Comparison of ENCODE assay signal across 31 cellular contexts in the genomic region with DNA sequence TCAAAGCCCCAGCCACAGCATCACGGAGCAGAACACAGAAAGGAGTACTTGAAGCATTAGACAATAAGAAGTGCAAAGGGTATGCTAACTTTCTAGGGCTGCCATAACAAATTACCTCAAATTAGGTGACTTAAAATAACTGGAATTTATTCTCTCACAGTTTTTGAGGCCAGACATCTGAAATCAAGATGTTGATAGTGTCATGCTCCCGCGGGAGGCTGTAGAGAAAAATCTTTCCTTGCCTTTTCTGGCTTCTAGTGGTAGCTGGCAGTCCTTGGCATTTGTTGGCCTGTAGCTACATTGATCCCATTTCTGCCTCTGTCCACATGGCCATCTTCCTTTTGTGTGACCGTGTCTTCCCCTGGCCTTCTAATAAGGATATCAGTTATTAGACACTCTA.
"Had no signal": no experiment of that assay in that cellular context is flagged by ENCODE, and none has a peak within 500 bp of the region (broad histone marks: within the 10 kb centered on the region; RNA-seq: fewer than 3 reads in every experiment).

No MANE protein-coding gene starts in this region.

- ATAC-seq: activated CD8-positive, alpha-beta T cell treated with anti-CD3 and anti-CD28 coated beads for 36 hours; activated naive CD4-positive, alpha-beta T cell treated with anti-CD3 and anti-CD28 coated beads, Interleukin-2, amount 50 U/mL, for 72 hours; activated T-cell treated with anti-CD3 and anti-CD28 coated beads, Interleukin-2, amount 50 U/mL, for 4 hours; activated T-cell treated with anti-CD3 and anti-CD28 coated beads, Interleukin-2, amount 50 U/mL, for 72 hours; activated T-helper 17 cell treated with anti-CD3 and anti-CD28 coated beads, Interleukin-2, amount 50 U/mL, for 72 hours; body of pancreas had no signal

- H3K27me3 ChIP-seq: adrenal gland, body of pancreas, brain microvascular endothelial cell, breast epithelium had no signal

- H3K36me3 ChIP-seq: adrenal gland, brain microvascular endothelial cell, breast epithelium had no signal

- DNase-seq: activated B cell treated with CpG ODN at 0.5 μM for 24 hours; activated CD4-positive, alpha-beta memory T cell treated with anti-CD3 and anti-CD28 coated beads for 36 hours; activated CD4-positive, alpha-beta T cell treated with anti-CD3 and anti-CD28 coated beads for 4 hours; activated CD4-positive, alpha-beta T cell treated with anti-CD3 and anti-CD28 coated beads, Interleukin-2, amount 10 ng/mL, durations not matched to agents 24 days and 14 days; activated CD4-positive, alpha-beta T cell treated with anti-CD3 and anti-CD28 coated beads, Interleukin-2, amount 50 U/mL, for 1 hour; activated CD4-positive, alpha-beta T cell treated with anti-CD3 and anti-CD28 coated beads, Interleukin-2, amount 50 U/mL, for 4 hours; activated CD4-positive, CD25-positive, alpha-beta regulatory T cell treated with anti-CD3 and anti-CD28 coated beads, Interleukin-2, amount 50 U/mL, for 72 hours; activated CD8-positive, alpha-beta memory T cell treated with anti-CD3 and anti-CD28 coated beads, Interleukin-2, amount 50 U/mL, for 4 hours; activated CD8-positive, alpha-beta T cell treated with anti-CD3 and anti-CD28 coated beads for 36 hours; activated effector memory CD4-positive, alpha-beta T cell treated with anti-CD3 and anti-CD28 coated beads, Interleukin-2, amount 50 U/mL, for 16 hours; activated gamma-delta T cell treated with Interleukin-2 at 50 U/mL for 16 hours; activated naive CD4-positive, alpha-beta T cell; activated naive CD4-positive, alpha-beta T cell treated with anti-CD3 and anti-CD28 coated beads for 36 hours; activated naive CD4-positive, alpha-beta T cell treated with anti-CD3 and anti-CD28 coated beads, Interleukin-2, amount 50 U/mL, for 16 hours; activated naive CD8-positive, alpha-beta T cell treated with anti-CD3 and anti-CD28 coated beads for 36 hours; activated T-cell treated with anti-CD3 and anti-CD28 coated beads for 4 hours; activated T-cell treated with anti-CD3 and anti-CD28 coated beads, Interleukin-2, amount 50 U/mL, for 1 hour; activated T-cell treated with anti-CD3 and anti-CD28 coated beads, Interleukin-2, amount 50 U/mL, for 4 hours; activated T-cell treated with anti-CD3 and anti-CD28 coated beads, Interleukin-2, amount 50 U/mL, for 72 hours; adrenal gland; amniotic stem cell; aorta; body of pancreas; brain microvascular endothelial cell; central memory CD4-positive, alpha-beta T cell; T-helper 1 cell; T-helper 2 cell; T-helper 9 cell had no signal

- H3K4me3 ChIP-seq: adrenal gland, body of pancreas, breast epithelium had no signal
